Comparison of ENCODE assay signal across 9 cellular contexts in genomic region chr3:149936812-149937230, GRCh38. TPM values are rescaled to one million over a fixed set of nuclear protein-coding genes. Genes with fewer than 3 reads are reported as not detected.
A peak's percentile ranks its signal among the peaks of the same experiment; 100 is the strongest.
DNase-seq lines count a peak whose midpoint lies in the region; ATAC-seq, FAIRE-seq and TF ChIP-seq lines count a peak whose summit lies in the region.
"Had no signal": no experiment of that assay in that cellular context is flagged by ENCODE, and none has a peak within 500 bp of the region (broad histone marks: within the 10 kb centered on the region; RNA-seq: fewer than 3 reads in every experiment).

No MANE protein-coding gene starts in this region.

- H3K9me3 Mint-ChIP-seq in CD8-positive, alpha-beta memory T cell, result no peaks in the 10 kb centered on the region
- H3K9me3 Mint-ChIP-seq in astrocyte (ENCODE audit: unreplicated experiment), result peaks cover 2% of the 10 kb centered on the region

- peaks cover 4% of the 10 kb centered on the region for H3K4me1 ChIP-seq in CD8-positive, alpha-beta memory T cell (ENCODE audit: insufficient read depth, low read length)
- no peaks in the 10 kb centered on the region for H3K4me1 ChIP-seq in SJCRH30
- peaks cover 3% of the 10 kb centered on the region for H3K4me1 ChIP-seq in astrocyte (ENCODE audit: insufficient read depth, low read length)

- ATAC-seq in GM19397 (IDR thresholded peaks at IDR 0.05; ENCODE audit: unreplicated experiment), result peak; percentile 53
- ATAC-seq in HG03139 (IDR thresholded peaks at IDR 0.05; ENCODE audit: unreplicated experiment), result no peak

- H3K9ac ChIP-seq in astrocyte (ENCODE audit: low read length), result peak overlapping the region; percentile 20

- H3K4me3 Mint-ChIP-seq in CD8-positive, alpha-beta memory T cell, result peak overlapping the region in 1 of 7 donors; percentile 57
- H3K4me3 Mint-ChIP-seq in astrocyte (ENCODE audit: unreplicated experiment), result no peak overlapping the region
- H3K4me3 Mint-ChIP-seq: stimulated activated naive B cell treated with anti-CD40 and anti-IgM and Interleukin-4, amounts not matched to agents 10 μg/mL and 1 μg/mL and 100 μg/mL, for 72 hours had no signal

- H3K27ac ChIP-seq in CD8-positive, alpha-beta memory T cell (ENCODE audit: low read depth, low read length), result no peak overlapping the region
- H3K27ac ChIP-seq in SJCRH30 (no peak overlapping the region), astrocyte (ENCODE audit: low read depth, low read length) (no peak overlapping the region)

- peak; percentile 59 for FAIRE-seq in astrocyte (lab: Jason Lieb, UNC)

- H3K36me3 Mint-ChIP-seq in CD8-positive, alpha-beta memory T cell, result peaks cover 9 to 35% (median 13%) of the 10 kb centered on the region in 3 donors
- peaks cover 6% of the 10 kb centered on the region for H3K36me3 Mint-ChIP-seq in astrocyte (ENCODE audit: low read depth, unreplicated experiment)

- CTCF ChIA-PET in CD8-positive, alpha-beta memory T cell (lab: Charles Lee), result interaction anchor here (0.6 to 2.4 kb wide), 10 partner anchors 9 to 1053 kb away, joined by 3 to 10 read pairs (median 4); no protein-coding TSS in a partner anchor

- no peaks in the 10 kb centered on the region for H3K9me3 ChIP-seq in CD8-positive, alpha-beta memory T cell (ENCODE audit: low read length)
- peaks cover 4% of the 10 kb centered on the region; the same call in 1 of the 2 replicates for H3K9me3 ChIP-seq in SJCRH30 (replicated peaks)
- peaks cover 4% of the 10 kb centered on the region for H3K9me3 ChIP-seq in astrocyte (ENCODE audit: insufficient read depth, low read depth, low read length)

- no peaks in the 10 kb centered on the region for H3K36me3 ChIP-seq in CD8-positive, alpha-beta memory T cell (ENCODE audit: insufficient read depth, low read length)
- H3K36me3 ChIP-seq in SJCRH30 (peaks cover 3% of the 10 kb centered on the region; the same call in 1 of the 2 replicates), astrocyte (ENCODE audit: insufficient read depth, low read length) (no peaks in the 10 kb centered on the region)

- H3K27me3 Mint-ChIP-seq in CD8-positive, alpha-beta memory T cell, result no peaks in the 10 kb centered on the region
- H3K27me3 Mint-ChIP-seq in astrocyte (ENCODE audit: low read depth, unreplicated experiment), result no peaks in the 10 kb centered on the region
- H3K27me3 Mint-ChIP-seq: stimulated activated naive B cell treated with anti-CD40 and anti-IgM and Interleukin-4, amounts not matched to agents 10 μg/mL and 1 μg/mL and 100 μg/mL, for 72 hours had no signal

- peak; percentile 82 for TF ChIP-seq CTCF in astrocyte (IDR thresholded peaks at IDR 0.05; ENCODE audit: insufficient read depth, low read depth, low read length)

- H3K79me2 ChIP-seq in astrocyte (ENCODE audit: insufficient read depth, low read length), result peaks cover 3% of the 10 kb centered on the region

- H4K20me1 ChIP-seq in astrocyte (ENCODE audit: insufficient read depth, low read length), result peaks cover 5% of the 10 kb centered on the region

- peak; percentile 6 to 53 (median 18) for DNase-seq in CD8-positive, alpha-beta memory T cell
- DNase-seq in Kasumi-1 (lab: John Stamatoyannopoulos, UW) (peak; percentile 69 to 73), SJCRH30 (peak; percentile 58 to 78), astrocyte (ENCODE audit: low read depth) (peak; percentile 42), iPS DF 19.7 (ENCODE audit: low read depth, low spot score) (peak; percentile 60)
- peak; percentile 10 to 12 for DNase-seq in stimulated activated CD4-positive, alpha-beta T cell treated with anti-CD3 and anti-CD28 coated beads, Interleukin-1b, Interleukin-23, amount 100 ng/mL, for 4 hours (ENCODE audit: low read depth in 2 of 2)
- DNase-seq: stimulated activated naive B cell treated with anti-CD40 and anti-IgM and Interleukin-4, amounts not matched to agents 10 μg/mL and 1 μg/mL and 100 μg/mL, for 72 hours had no signal

- POLR2A ChIA-PET in CD8-positive, alpha-beta memory T cell (lab: Charles Lee), result no interaction called here

- H3K27me3 ChIP-seq in CD8-positive, alpha-beta memory T cell (ENCODE audit: insufficient read depth, low read length, poor library complexity, severe bottlenecking), result no peaks in the 10 kb centered on the region
- H3K27me3 ChIP-seq in SJCRH30 (no peaks in the 10 kb centered on the region), astrocyte (ENCODE audit: insufficient read depth, low read length) (no peaks in the 10 kb centered on the region)

- H2AFZ ChIP-seq in astrocyte (ENCODE audit: low read depth, low read length), result peak overlapping the region; percentile 6

- H3K4me2 ChIP-seq in astrocyte (ENCODE audit: low read length), result peak overlapping the region; percentile 62

- H3K27ac Mint-ChIP-seq in CD8-positive, alpha-beta memory T cell, result peak overlapping the region in 1 of 8 donors; percentile 2
- H3K27ac Mint-ChIP-seq in astrocyte (ENCODE audit: unreplicated experiment), result no peak overlapping the region
- H3K27ac Mint-ChIP-seq: stimulated activated naive B cell treated with anti-CD40 and anti-IgM and Interleukin-4, amounts not matched to agents 10 μg/mL and 1 μg/mL and 100 μg/mL, for 72 hours had no signal

- H3K4me3 ChIP-seq in CD8-positive, alpha-beta memory T cell (ENCODE audit: low read length), result no peak overlapping the region
- no peak overlapping the region for H3K4me3 ChIP-seq in SJCRH30
- no peak overlapping the region for H3K4me3 ChIP-seq in astrocyte (ENCODE audit: insufficient read depth, low read depth, low read length)

- H3K4me1 Mint-ChIP-seq in CD8-positive, alpha-beta memory T cell, result peaks cover 19 to 42% (median 40%) of the 10 kb centered on the region in 3 donors
- peaks cover 8% of the 10 kb centered on the region for H3K4me1 Mint-ChIP-seq in astrocyte (ENCODE audit: low read depth, unreplicated experiment)

RNA-seq across cellular contexts. Expression of gene PFN2, which starts 33.9 kb away (rescaled TPM):
- 1 to 10 TPM; 2.7 to 3.4 TPM for total RNA-seq in CD8-positive, alpha-beta memory T cell
- polyA plus RNA-seq in CD8-positive, alpha-beta memory T cell, result 5.3 TPM
- total RNA-seq in SJCRH30 (2014; rRNA removed; shearing (Covaris generic)), result 380 and 402 TPM in 2 replicates
- total RNA-seq in astrocyte, result 172 and 179 TPM in 2 replicates

Comparison
In these comparisons a context has a peak if more than half of its experiments do, and no peak if none do; other contexts are left out.
1. DNase-seq: peak in every context shown above with its lines; median percentile 71 in Kasumi-1; 68 in SJCRH30; 60 in iPS DF 19.7; 42 in astrocyte; 18 in CD8-positive, alpha-beta memory T cell; 11 in stimulated activated CD4-positive, alpha-beta T cell treated with anti-CD3 and anti-CD28 coated beads, Interleukin-1b, Interleukin-23, amount 100 ng/mL, for 4 hours.
2. RNA of gene PFN2, which starts 33.9 kb away (total RNA-seq): 380 to 402 TPM in SJCRH30 and 172 to 179 TPM in astrocyte; 2.7 to 3.4 TPM in CD8-positive, alpha-beta memory T cell; every median in the first group is over 10 times any median in the second.